In the genomic region with DNA sequence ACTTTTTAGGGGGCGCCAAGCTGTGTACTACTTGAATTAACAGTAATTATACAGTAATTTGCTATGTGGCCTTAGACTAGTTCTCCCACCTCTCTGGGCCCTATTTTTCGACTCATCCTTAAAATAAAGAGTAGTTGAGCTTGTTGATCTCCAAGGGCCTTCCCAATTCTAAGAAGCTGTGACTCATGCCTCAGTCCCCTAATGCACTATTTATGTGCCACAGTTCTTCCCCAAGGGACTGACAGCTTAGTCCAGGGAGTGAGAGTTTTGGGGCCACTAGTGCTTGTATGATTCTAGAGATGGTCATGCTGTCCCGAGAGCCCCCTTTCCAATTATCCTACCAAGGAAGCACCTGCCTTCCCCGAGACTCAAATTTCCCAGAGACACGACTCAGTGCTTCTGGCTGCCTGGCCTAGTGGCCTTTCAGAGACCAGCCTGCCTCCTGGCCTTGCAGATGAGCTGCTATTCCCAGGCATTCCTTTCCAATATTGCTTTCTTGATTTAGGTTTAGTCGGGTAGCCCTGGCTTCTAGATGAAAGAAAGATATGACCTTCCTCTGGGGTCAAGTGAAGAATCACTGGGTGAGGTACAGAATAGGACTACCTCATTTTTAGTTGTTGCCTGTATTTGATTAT, we compare ENCODE assay signal across 17 cellular contexts.
DNase-seq lines count a peak whose midpoint lies in the region; ATAC-seq and TF ChIP-seq lines count a peak whose summit lies in the region.
"Had no signal": no experiment of that assay in that cellular context is flagged by ENCODE, and none has a peak within 500 bp of the region (broad histone marks: within the 10 kb centered on the region; RNA-seq: fewer than 3 reads in every experiment).

No MANE protein-coding gene starts in this region.

- H3K4me1 ChIP-seq in effector memory CD4-positive, alpha-beta T cell (ENCODE audit: control insufficient read depth, insufficient read depth, low read length, poor library complexity, severe bottlenecking) = no peaks in the 10 kb centered on the region
- H3K4me1 ChIP-seq: Caco-2 had no signal

- TF ChIP-seq CTCF in glutamatergic neuron (IDR thresholded peaks at IDR 0.05; ENCODE audit: partially characterized antibody, unreplicated experiment) = no peak

- peaks cover 4% of the 10 kb centered on the region for H3K27me3 Mint-ChIP-seq in glutamatergic neuron (ENCODE audit: unreplicated experiment)
- H3K27me3 Mint-ChIP-seq: CD4-positive, alpha-beta T cell had no signal

- no peak overlapping the region for H3K4me3 ChIP-seq in effector memory CD4-positive, alpha-beta T cell (ENCODE audit: insufficient read depth, low read depth, low read length, poor library complexity, severe bottlenecking)

- no peaks in the 10 kb centered on the region for H3K36me3 Mint-ChIP-seq in glutamatergic neuron (ENCODE audit: unreplicated experiment)

- H3K27ac ChIP-seq in effector memory CD4-positive, alpha-beta T cell (ENCODE audit: insufficient read depth, low read length, poor library complexity, severe bottlenecking) = no peak overlapping the region
- H3K27ac ChIP-seq: C4-2B had no signal

- peak overlapping the region; percentile 65 for H3K27ac Mint-ChIP-seq in glutamatergic neuron (ENCODE audit: unreplicated experiment)
- H3K27ac Mint-ChIP-seq: CD4-positive, alpha-beta T cell; HFFc6 had no signal

- peak overlapping the region; percentile 8 for H3K4me3 Mint-ChIP-seq in glutamatergic neuron (ENCODE audit: unreplicated experiment)
- H3K4me3 Mint-ChIP-seq: CD4-positive, alpha-beta T cell; HFFc6 had no signal

- no peaks in the 10 kb centered on the region for H3K9me3 ChIP-seq in effector memory CD4-positive, alpha-beta T cell (ENCODE audit: control insufficient read depth, low read length)
- H3K9me3 ChIP-seq: Caco-2 had no signal

- no peaks in the 10 kb centered on the region for H3K36me3 ChIP-seq in effector memory CD4-positive, alpha-beta T cell (ENCODE audit: control insufficient read depth, insufficient read depth, low read length)

- no peak for ATAC-seq in HG02642 (IDR thresholded peaks at IDR 0.05; ENCODE audit: poor library complexity, unreplicated experiment)
- ATAC-seq: HCT116, HepG2 had no signal

- peaks cover 8% of the 10 kb centered on the region for H3K9me3 Mint-ChIP-seq in glutamatergic neuron (ENCODE audit: unreplicated experiment)
- H3K9me3 Mint-ChIP-seq: CD4-positive, alpha-beta T cell; HFFc6 had no signal

- H3K27me3 ChIP-seq in effector memory CD4-positive, alpha-beta T cell (replicated peaks; ENCODE audit: control insufficient read depth, insufficient read depth, low read length, poor library complexity, severe bottlenecking) = peaks cover 4% of the 10 kb centered on the region

- DNase-seq in LHCN-M2 (ENCODE audit: low read depth) = peak; percentile 23
- peak; percentile 46 for DNase-seq in glutamatergic neuron
- peak; percentile 31 for DNase-seq in myocyte (ENCODE audit: low read depth)
- no peak for DNase-seq in stimulated activated CD4-positive, alpha-beta T cell treated with anti-CD3 and anti-CD28 coated beads, Interleukin-4, amount 100 ng/mL, for 1 hour
- DNase-seq in GM19240 (ENCODE audit: insufficient read length, low spot score) = no peak
- DNase-seq in effector memory CD4-positive, alpha-beta T cell = no peak
- DNase-seq: ACHN; Caco-2; CD4-positive, alpha-beta T cell; GDM1; GOT3; H7; HFFc6 had no signal

- peaks cover 59% of the 10 kb centered on the region for H3K4me1 Mint-ChIP-seq in glutamatergic neuron (ENCODE audit: low read depth, unreplicated experiment)

Comparison
In these comparisons a context has a peak if more than half of its experiments do, and no peak if none do; other contexts are left out.
1. DNase-seq: peak in LHCN-M2 (single experiment), glutamatergic neuron (single experiment) and myocyte (single experiment); none in stimulated activated CD4-positive, alpha-beta T cell treated with anti-CD3 and anti-CD28 coated beads, Interleukin-4, amount 100 ng/mL, for 1 hour (single experiment), GM19240 (single experiment) and effector memory CD4-positive, alpha-beta T cell (0 of 3).